Comparison of ENCODE assay signal across 12 cellular contexts in the genomic region with DNA sequence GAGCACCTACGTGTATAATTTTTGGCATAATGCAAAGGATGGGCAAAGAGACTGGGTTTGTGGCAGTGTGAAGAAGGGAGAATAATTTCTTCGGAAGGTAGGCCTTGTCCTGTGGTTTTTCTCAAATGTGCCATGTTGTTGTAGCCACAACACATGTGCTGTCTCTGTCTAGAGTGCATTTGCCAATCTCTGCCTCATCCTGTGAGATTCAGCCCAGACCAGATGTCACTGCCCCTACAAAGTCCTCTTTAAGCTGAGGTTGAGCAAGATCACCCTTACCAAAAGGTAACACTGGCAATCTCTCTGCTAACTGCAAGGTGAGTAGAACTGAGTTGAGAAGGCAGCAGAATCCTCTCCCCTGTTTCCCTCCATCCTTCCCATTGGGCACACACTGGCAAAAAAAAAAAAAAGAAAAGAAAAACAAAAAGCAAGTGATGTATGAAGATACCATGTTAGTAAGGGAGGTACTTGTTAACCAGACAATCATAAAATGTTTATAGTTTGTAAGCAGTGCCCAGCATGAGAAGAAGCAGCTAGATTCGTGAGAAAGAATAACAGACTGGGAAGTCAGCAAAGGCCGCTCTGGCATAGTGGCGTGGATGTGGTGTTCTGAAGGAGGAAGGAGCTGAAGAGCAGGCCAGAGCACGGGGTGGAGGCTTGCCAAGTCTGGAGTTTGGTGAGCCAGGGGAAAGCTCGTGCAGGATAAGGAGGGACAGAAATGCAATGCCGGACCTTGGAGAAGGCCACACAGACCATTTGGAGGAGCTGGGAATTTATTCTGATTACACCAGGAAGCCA. TPM values are rescaled to one million over a fixed set of nuclear protein-coding genes. Genes with fewer than 3 reads are reported as not detected.
DNase-seq lines count a peak whose midpoint lies in the region; ATAC-seq and TF ChIP-seq lines count a peak whose summit lies in the region.
"Had no signal": no experiment of that assay in that cellular context is flagged by ENCODE, and none has a peak within 500 bp of the region (broad histone marks: within the 10 kb centered on the region; RNA-seq: fewer than 3 reads in every experiment).

No MANE protein-coding gene starts in this region.

- WGBS in spleen, 5 donors = 55 to 87% (median 63%) methylated on average over 8 of the region's 8 CpGs

- H3K27ac Mint-ChIP-seq in CD8-positive, alpha-beta T cell = peak overlapping the region; percentile 76
- 0 out of 2 replicates have a peak overlapping the region, but pooled peaks have one; percentile 35 for H3K27ac Mint-ChIP-seq in WTC11
- no peak overlapping the region for H3K27ac Mint-ChIP-seq in activated T-cell treated with anti-CD3 and anti-CD28 coated beads, Interleukin-2, amount 50 U/mL, for 24 hours

- no peak for DNase-seq in CD8-positive, alpha-beta T cell
- DNase-seq in WTC11 (ENCODE audit: low spot score) (no peak), left ventricle myocardium inferior (peak; percentile 82), pons (ENCODE audit: low spot score) (peak; percentile 43), spleen (no peak)
- no peak for DNase-seq in activated CD4-positive, alpha-beta T cell treated with anti-CD3 and anti-CD28 coated beads, Interleukin-2, amount 50 U/mL, for 1 hour
- DNase-seq in activated CD4-positive, alpha-beta T cell treated with anti-CD3 and anti-CD28 coated beads, Interleukin-2, amount 50 U/mL, for 4 hours = no peak
- DNase-seq in activated T-cell treated with anti-CD3 and anti-CD28 coated beads, Interleukin-2, amount 50 U/mL, for 24 hours = no peak
- DNase-seq: BE2C, cerebellar nuclear complex, NCI-H1092 treated with DMSO at 0.1 percent for 48 hours had no signal

- H3K36me3 Mint-ChIP-seq in CD8-positive, alpha-beta T cell = peaks cover 57% of the 10 kb centered on the region
- peaks cover 15% of the 10 kb centered on the region for H3K36me3 Mint-ChIP-seq in WTC11
- H3K36me3 Mint-ChIP-seq in activated T-cell treated with anti-CD3 and anti-CD28 coated beads, Interleukin-2, amount 50 U/mL, for 24 hours (ENCODE audit: low read depth) = peaks cover 47% of the 10 kb centered on the region

- H3K4me3 ChIP-seq in CD8-positive, alpha-beta T cell (ENCODE audit: low read depth, low read length) = no peak overlapping the region
- H3K4me3 ChIP-seq in left ventricle myocardium inferior (no peak overlapping the region), spleen (no peak overlapping the region)

- H3K4me3 Mint-ChIP-seq in CD8-positive, alpha-beta T cell = no peak overlapping the region
- no peak overlapping the region for H3K4me3 Mint-ChIP-seq in WTC11
- H3K4me3 Mint-ChIP-seq in activated T-cell treated with anti-CD3 and anti-CD28 coated beads, Interleukin-2, amount 50 U/mL, for 24 hours = no peak overlapping the region

- POLR2A ChIA-PET in CD8-positive, alpha-beta T cell (lab: Charles Lee) = interaction anchor here (0.6 to 1.8 kb wide), 2 partner anchors 37 to 281 kb away, joined by 4 to 6 read pairs; no protein-coding TSS in a partner anchor
- POLR2A ChIA-PET in WTC11 (lab: Charles Lee) = interaction anchor here (0.8 kb wide), 1 partner anchor 276 kb away, joined by 7 read pairs; no protein-coding TSS in a partner anchor

- intact Hi-C loops in CD8-positive, alpha-beta T cell (cut with DNase I, micrococcal nuclease) = no loop called here
- intact Hi-C loops in left ventricle myocardium inferior (cut with micrococcal nuclease) = loop anchor here (10.0 kb wide), 1 partner anchor 127 kb away; no protein-coding TSS in a partner anchor
- intact Hi-C loops in spleen (cut with DNase I; ENCODE audit: low total_unique reads) = no loop called here

- H3K9me3 Mint-ChIP-seq in CD8-positive, alpha-beta T cell = no peaks in the 10 kb centered on the region
- peaks cover 18% of the 10 kb centered on the region for H3K9me3 Mint-ChIP-seq in WTC11
- peaks cover 5% of the 10 kb centered on the region for H3K9me3 Mint-ChIP-seq in activated T-cell treated with anti-CD3 and anti-CD28 coated beads, Interleukin-2, amount 50 U/mL, for 24 hours

- H3K27ac ChIP-seq in CD8-positive, alpha-beta T cell (ENCODE audit: low read depth, low read length) = no peak overlapping the region
- peak overlapping the region; percentile 65 for H3K27ac ChIP-seq in left ventricle myocardium inferior (replicated peaks)
- H3K27ac ChIP-seq in spleen = no peak overlapping the region

- no peak for TF ChIP-seq CTCF in CD8-positive, alpha-beta T cell (IDR thresholded peaks at IDR 0.05)
- TF ChIP-seq CTCF in WTC11 (IDR thresholded peaks at IDR 0.05) (no peak), left ventricle myocardium inferior (IDR thresholded peaks at IDR 0.05; ENCODE audit: borderline replicate concordance) (no peak), spleen (IDR thresholded peaks at IDR 0.05 in 8 of 11, conservative IDR thresholded peaks at IDR 0.05 in 3 of 11) (no peak)

- no peak for ATAC-seq in CD8-positive, alpha-beta T cell
- no peak for ATAC-seq in WTC11
- ATAC-seq: HCT116 had no signal

- no peak for TF ChIP-seq POLR2A in spleen (IDR thresholded peaks at IDR 0.05)

- peaks cover 71% of the 10 kb centered on the region for H3K4me1 Mint-ChIP-seq in CD8-positive, alpha-beta T cell (ENCODE audit: low read depth)
- H3K4me1 Mint-ChIP-seq in WTC11 = peaks cover 12% of the 10 kb centered on the region
- H3K4me1 Mint-ChIP-seq in activated T-cell treated with anti-CD3 and anti-CD28 coated beads, Interleukin-2, amount 50 U/mL, for 24 hours (ENCODE audit: low read depth) = peaks cover 56% of the 10 kb centered on the region

- no peaks in the 10 kb centered on the region for H3K27me3 Mint-ChIP-seq in CD8-positive, alpha-beta T cell (ENCODE audit: low read depth)
- no peaks in the 10 kb centered on the region for H3K27me3 Mint-ChIP-seq in WTC11 (ENCODE audit: low read depth)
- H3K27me3 Mint-ChIP-seq in activated T-cell treated with anti-CD3 and anti-CD28 coated beads, Interleukin-2, amount 50 U/mL, for 24 hours = no peaks in the 10 kb centered on the region

- peaks cover 46% of the 10 kb centered on the region for H3K4me1 ChIP-seq in CD8-positive, alpha-beta T cell (ENCODE audit: insufficient read depth, low read length)
- peaks cover 93% of the 10 kb centered on the region for H3K4me1 ChIP-seq in left ventricle myocardium inferior
- peaks cover 0 to 67% (median 8%) of the 10 kb centered on the region in 6 donors for H3K4me1 ChIP-seq in spleen

- no peaks in the 10 kb centered on the region for H3K36me3 ChIP-seq in CD8-positive, alpha-beta T cell (ENCODE audit: insufficient read depth, low read length)
- H3K36me3 ChIP-seq in left ventricle myocardium inferior = no peaks in the 10 kb centered on the region
- H3K36me3 ChIP-seq in spleen = peaks cover 0 to 11% (median 0%) of the 10 kb centered on the region in 6 donors
- H3K36me3 ChIP-seq: BE2C had no signal

- no peaks in the 10 kb centered on the region for H3K27me3 ChIP-seq in CD8-positive, alpha-beta T cell (ENCODE audit: insufficient read depth, low read length)
- H3K27me3 ChIP-seq in left ventricle myocardium inferior (ENCODE audit: low read depth) = no peaks in the 10 kb centered on the region
- H3K27me3 ChIP-seq in spleen (replicated peaks in 1 of 7) = no peaks in the 10 kb centered on the region
- H3K27me3 ChIP-seq: BE2C had no signal

- H3K9me3 ChIP-seq in CD8-positive, alpha-beta T cell (ENCODE audit: low read length) = no peaks in the 10 kb centered on the region
- H3K9me3 ChIP-seq in left ventricle myocardium inferior (replicated peaks) (no peaks in the 10 kb centered on the region), spleen (peaks cover 0 to 3% (median 0%) of the 10 kb centered on the region in 8 donors)
- H3K9me3 ChIP-seq: BE2C had no signal

- CTCF ChIA-PET in CD8-positive, alpha-beta T cell (lab: Charles Lee) = no interaction called here
- CTCF ChIA-PET in WTC11 (lab: Charles Lee) = no interaction called here

TF ChIP-seq in WTC11, 78 proteins besides CTCF, POLR2A, EP300 and RAD21:
- TF ChIP-seq CREB1 (CRISPR knock-in tag; IDR thresholded peaks at IDR 0.05) = no peak
- TF ChIP-seq, protein P1, sequence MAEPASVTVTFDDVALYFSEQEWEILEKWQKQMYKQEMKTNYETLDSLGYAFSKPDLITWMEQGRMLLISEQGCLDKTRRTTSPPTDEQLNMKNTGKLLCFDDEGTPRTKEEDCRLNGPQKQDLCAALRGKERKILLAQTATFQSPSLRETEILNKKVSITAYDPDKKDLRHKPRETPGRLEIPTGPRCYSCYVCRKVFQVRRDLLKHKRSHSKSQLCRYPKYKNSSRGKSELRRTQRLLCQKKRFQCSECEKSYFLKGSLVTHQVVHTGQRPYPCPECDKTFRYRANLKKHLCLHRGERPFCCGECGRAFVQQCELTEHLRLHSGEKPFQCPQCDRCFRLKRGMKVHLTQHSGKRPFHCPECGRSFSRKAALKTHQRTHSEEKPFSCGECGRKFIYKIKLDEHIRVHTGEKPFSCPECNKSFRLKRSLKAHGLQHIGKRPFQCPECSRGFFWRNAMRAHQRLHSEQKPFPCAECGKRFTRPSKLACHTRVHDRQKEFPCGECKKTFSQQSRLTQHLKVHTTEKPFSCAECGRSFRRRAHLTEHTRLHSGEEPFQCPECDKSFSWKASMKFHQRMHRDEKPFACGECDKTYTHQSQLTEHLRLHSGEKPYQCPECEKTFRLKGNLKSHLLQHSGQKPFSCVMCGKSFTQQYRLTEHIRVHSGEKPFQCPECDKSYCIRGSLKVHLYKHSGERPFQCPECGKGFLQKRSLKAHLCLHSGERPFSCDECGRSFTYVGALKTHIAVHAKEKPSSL (CRISPR knock-in tag; conservative IDR thresholded peaks at IDR 0.05) = no peak

RNA-seq across cellular contexts. Expression of a gene that starts 18.9 kb away (rescaled TPM):
- total RNA-seq in CD8-positive, alpha-beta T cell = 100 to 1,000 TPM; 118 to 122 TPM
- total RNA-seq in WTC11 (2021) (32.7 to 38.1 TPM (median 36.1 TPM) in 3 replicates), left ventricle myocardium inferior (42.6 TPM), spleen (10 to 100 TPM; 27.4 to 42.8 (median 38.7) TPM)
- 1 to 10 TPM; 5.0 to 7.3 (median 5.1) TPM for polyA plus RNA-seq in spleen

Comparison
In these comparisons a context has a peak if more than half of its experiments do, and no peak if none do; other contexts are left out.
1. DNase-seq: peak in left ventricle myocardium inferior (single experiment) and pons (single experiment); none in CD8-positive, alpha-beta T cell (0 of 7), WTC11 (single experiment), activated CD4-positive, alpha-beta T cell treated with anti-CD3 and anti-CD28 coated beads, Interleukin-2, amount 50 U/mL, for 1 hour (single experiment), activated CD4-positive, alpha-beta T cell treated with anti-CD3 and anti-CD28 coated beads, Interleukin-2, amount 50 U/mL, for 4 hours (0 of 2), spleen (single experiment) and activated T-cell treated with anti-CD3 and anti-CD28 coated beads, Interleukin-2, amount 50 U/mL, for 24 hours (single experiment).